Comparison of ENCODE assay signal across 1 cellular context in the genomic region with DNA sequence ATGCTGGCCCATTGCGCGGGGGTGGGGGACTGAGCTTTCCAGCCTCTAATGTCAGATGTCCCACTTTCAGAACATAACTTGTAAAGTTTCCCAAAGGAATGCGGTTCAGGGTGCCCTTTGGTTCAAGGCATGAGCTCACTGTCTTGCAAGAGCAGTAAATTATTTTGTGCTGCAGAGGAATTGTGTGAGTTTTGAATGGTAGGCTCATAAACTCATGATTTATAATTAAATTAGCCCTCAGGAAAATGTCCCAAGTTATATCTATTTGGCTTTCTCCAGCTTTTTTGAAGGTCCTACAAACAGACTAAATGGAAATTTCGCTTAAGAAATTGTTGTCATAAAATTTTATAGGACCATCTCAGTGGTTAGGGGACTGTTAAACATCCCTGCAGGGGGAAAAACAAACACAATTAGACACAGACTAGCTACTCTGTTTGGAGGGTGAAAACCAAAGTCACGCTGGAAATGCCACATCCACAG.
TF ChIP-seq lines count a peak whose summit lies in the region.

No MANE protein-coding gene starts in this region.

TF ChIP-seq in WTC11, 78 proteins besides CTCF, POLR2A, EP300 and RAD21 (continued from another document):
- TF ChIP-seq, protein P1, sequence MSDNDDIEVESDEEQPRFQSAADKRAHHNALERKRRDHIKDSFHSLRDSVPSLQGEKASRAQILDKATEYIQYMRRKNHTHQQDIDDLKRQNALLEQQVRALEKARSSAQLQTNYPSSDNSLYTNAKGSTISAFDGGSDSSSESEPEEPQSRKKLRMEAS (CRISPR knock-in tag; IDR thresholded peaks at IDR 0.05) = no peak
- TF ChIP-seq, protein P2, sequence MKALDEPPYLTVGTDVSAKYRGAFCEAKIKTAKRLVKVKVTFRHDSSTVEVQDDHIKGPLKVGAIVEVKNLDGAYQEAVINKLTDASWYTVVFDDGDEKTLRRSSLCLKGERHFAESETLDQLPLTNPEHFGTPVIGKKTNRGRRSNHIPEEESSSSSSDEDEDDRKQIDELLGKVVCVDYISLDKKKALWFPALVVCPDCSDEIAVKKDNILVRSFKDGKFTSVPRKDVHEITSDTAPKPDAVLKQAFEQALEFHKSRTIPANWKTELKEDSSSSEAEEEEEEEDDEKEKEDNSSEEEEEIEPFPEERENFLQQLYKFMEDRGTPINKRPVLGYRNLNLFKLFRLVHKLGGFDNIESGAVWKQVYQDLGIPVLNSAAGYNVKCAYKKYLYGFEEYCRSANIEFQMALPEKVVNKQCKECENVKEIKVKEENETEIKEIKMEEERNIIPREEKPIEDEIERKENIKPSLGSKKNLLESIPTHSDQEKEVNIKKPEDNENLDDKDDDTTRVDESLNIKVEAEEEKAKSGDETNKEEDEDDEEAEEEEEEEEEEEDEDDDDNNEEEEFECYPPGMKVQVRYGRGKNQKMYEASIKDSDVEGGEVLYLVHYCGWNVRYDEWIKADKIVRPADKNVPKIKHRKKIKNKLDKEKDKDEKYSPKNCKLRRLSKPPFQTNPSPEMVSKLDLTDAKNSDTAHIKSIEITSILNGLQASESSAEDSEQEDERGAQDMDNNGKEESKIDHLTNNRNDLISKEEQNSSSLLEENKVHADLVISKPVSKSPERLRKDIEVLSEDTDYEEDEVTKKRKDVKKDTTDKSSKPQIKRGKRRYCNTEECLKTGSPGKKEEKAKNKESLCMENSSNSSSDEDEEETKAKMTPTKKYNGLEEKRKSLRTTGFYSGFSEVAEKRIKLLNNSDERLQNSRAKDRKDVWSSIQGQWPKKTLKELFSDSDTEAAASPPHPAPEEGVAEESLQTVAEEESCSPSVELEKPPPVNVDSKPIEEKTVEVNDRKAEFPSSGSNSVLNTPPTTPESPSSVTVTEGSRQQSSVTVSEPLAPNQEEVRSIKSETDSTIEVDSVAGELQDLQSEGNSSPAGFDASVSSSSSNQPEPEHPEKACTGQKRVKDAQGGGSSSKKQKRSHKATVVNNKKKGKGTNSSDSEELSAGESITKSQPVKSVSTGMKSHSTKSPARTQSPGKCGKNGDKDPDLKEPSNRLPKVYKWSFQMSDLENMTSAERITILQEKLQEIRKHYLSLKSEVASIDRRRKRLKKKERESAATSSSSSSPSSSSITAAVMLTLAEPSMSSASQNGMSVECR (CRISPR knock-in tag; IDR thresholded peaks at IDR 0.05; ENCODE audit: borderline replicate concordance) = no peak
- TF ChIP-seq GABPB1 (CRISPR knock-in tag; IDR thresholded peaks at IDR 0.05) = no peak
- no peak for TF ChIP-seq ETV6 (CRISPR knock-in tag; IDR thresholded peaks at IDR 0.05)
- no peak for TF ChIP-seq CBFB (CRISPR knock-in tag; IDR thresholded peaks at IDR 0.05; ENCODE audit: low read depth)
- TF ChIP-seq MYBL2 (CRISPR knock-in tag; IDR thresholded peaks at IDR 0.05) = no peak
- no peak for TF ChIP-seq TEAD1 (CRISPR knock-in tag; IDR thresholded peaks at IDR 0.05)
- TF ChIP-seq JUN (CRISPR knock-in tag; IDR thresholded peaks at IDR 0.05) = no peak
TF ChIP-seq in WTC11: peak in this region for 0.
